Comparison of ENCODE assay signal across 18 cellular contexts in the genomic region with DNA sequence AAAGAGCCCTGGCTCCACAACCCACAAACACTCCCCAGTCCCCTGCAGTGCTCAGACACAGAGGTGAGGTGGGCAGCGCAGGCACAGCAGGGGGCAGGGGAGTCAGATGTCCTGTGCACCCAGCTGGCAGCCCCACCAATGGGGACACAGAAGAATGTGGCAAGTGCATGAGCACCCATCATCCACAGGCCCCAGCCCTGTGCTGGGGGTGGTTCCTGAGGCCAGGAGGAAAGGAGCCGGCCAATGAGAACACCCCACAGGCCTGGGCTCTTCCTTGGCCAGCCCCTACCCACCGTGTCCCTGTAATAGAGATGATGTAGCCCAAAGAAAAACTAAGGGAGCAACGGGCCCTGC. TPM values are rescaled to one million over a fixed set of nuclear protein-coding genes. Genes with fewer than 3 reads are reported as not detected.
DNase-seq lines count a peak whose midpoint lies in the region; ATAC-seq, FAIRE-seq and TF ChIP-seq lines count a peak whose summit lies in the region.
"Had no signal": no experiment of that assay in that cellular context is flagged by ENCODE, and none has a peak within 500 bp of the region (broad histone marks: within the 10 kb centered on the region; RNA-seq: fewer than 3 reads in every experiment).

No MANE protein-coding gene starts in this region.

- H3K36me3 Mint-ChIP-seq in WTC11 (peaks cover 23% of the 10 kb centered on the region), neural crest cell (ENCODE audit: low read depth) (peaks cover 4% of the 10 kb centered on the region)
- H3K36me3 Mint-ChIP-seq: natural killer cell had no signal

- H3K9me3 ChIP-seq in A549, result no peaks in the 10 kb centered on the region
- H3K9me3 ChIP-seq: colonic mucosa, gastroesophageal sphincter, psoas muscle had no signal

- FAIRE-seq in A549 (lab: Jason Lieb, UNC), result no peak
- FAIRE-seq: astrocyte had no signal

- H3K4me3 Mint-ChIP-seq in WTC11, result no peak overlapping the region
- peak overlapping the region; percentile 32 for H3K4me3 Mint-ChIP-seq in neural crest cell
- H3K4me3 Mint-ChIP-seq: natural killer cell; stimulated activated memory B cell treated with anti-CD40 and anti-IgM and Interleukin-4, amounts not matched to agents 10 μg/mL and 1 μg/mL and 100 μg/mL, for 72 hours had no signal

- peak overlapping the region; percentile 71; the same call in 1 of the 2 replicates for H3K27ac Mint-ChIP-seq in WTC11
- H3K27ac Mint-ChIP-seq in neural crest cell (ENCODE audit: unreplicated experiment), result no peak overlapping the region
- H3K27ac Mint-ChIP-seq: activated T-helper 2 cell treated with anti-CD3 and anti-CD28 coated beads, Interferon-gamma antibody, Interleukin-2, Interleukin-4, amounts not matched to agents 10 μg/mL and 5 μg/mL and 100 μg/mL, durations not matched to agents 14 hours and 24 hours and 36 hours had no signal

- ATAC-seq in A549, result peak; percentile 25 to 48; a peak in 4 of 6 replicates
- peak; percentile 59 for ATAC-seq in WTC11
- no peak for ATAC-seq in GM21423 (IDR thresholded peaks at IDR 0.05; ENCODE audit: unreplicated experiment)

- TF ChIP-seq EP300 in A549 (IDR thresholded peaks at IDR 0.05), result no peak

- TF ChIP-seq POLR2A in A549 (IDR thresholded peaks at IDR 0.05; ENCODE audit: low read length), result no peak

- CTCF ChIA-PET in A549 (lab: Yijun Ruan, JAX) (interaction anchor here (1.2 to 1.4 kb wide), 2 partner anchors 65 to 89 kb away, joined by 4 to 5 read pairs; no protein-coding TSS in a partner anchor), WTC11 (lab: Charles Lee) (interaction anchor here (1.0 kb wide), 1 partner anchor 102 kb away, joined by 5 read pairs; no protein-coding TSS in a partner anchor)

- no peak overlapping the region for H3K4me3 ChIP-seq in A549
- H3K4me3 ChIP-seq in foreskin fibroblast (ENCODE audit: low read depth in 1 of 2, low read length in 2 of 2), result no peak overlapping the region
- H3K4me3 ChIP-seq: colonic mucosa, gastroesophageal sphincter, psoas muscle had no signal

- no peak overlapping the region for H3K27ac ChIP-seq in A549
- H3K27ac ChIP-seq: colonic mucosa, psoas muscle had no signal

- no peak overlapping the region for H3K4me2 ChIP-seq in A549

- WGBS in A549 (ENCODE audit: missing lambda C conversion rate), result no CpG with 5 or more reads among the region's 4 CpGs

- TF ChIP-seq CTCF in A549 (IDR thresholded peaks at IDR 0.05) (no peak), WTC11 (IDR thresholded peaks at IDR 0.05) (no peak), neural crest cell (conservative IDR thresholded peaks at IDR 0.05) (no peak), foreskin fibroblast (IDR thresholded peaks at IDR 0.05; ENCODE audit: low read depth, low read length) (no peak)

- H3K4me1 ChIP-seq in A549, result peaks cover 25% of the 10 kb centered on the region
- H3K4me1 ChIP-seq: colonic mucosa had no signal

- DNase-seq in A549 (ENCODE audit: low read depth in 1 of 2, low spot score in 1 of 2), result no peak
- DNase-seq in Daoy (ENCODE audit: low read depth), result peak; percentile 4
- DNase-seq in WTC11 (ENCODE audit: low spot score), result no peak
- DNase-seq in neural crest cell (ENCODE audit: low read depth, low spot score), result no peak
- DNase-seq in foreskin fibroblast, result no peak
- DNase-seq in DMS 273 (lab: John Stamatoyannopoulos, UW; ENCODE audit: unreplicated experiment), result no peak
- no peak for DNase-seq in head of caudate nucleus
- DNase-seq: KBM-7, natural killer cell, NCI-H1092, NCI-H526 treated with DMSO at 0.1 percent for 48 hours, psoas muscle had no signal

- POLR2A ChIA-PET in A549 (lab: Yijun Ruan, JAX) (no interaction called here), WTC11 (lab: Charles Lee) (no interaction called here)

- intact Hi-C loops in head of caudate nucleus (cut with DNase I), result no loop called here

- H3K9me3 Mint-ChIP-seq in WTC11 (peaks cover 9% of the 10 kb centered on the region), neural crest cell (no peaks in the 10 kb centered on the region)
- H3K9me3 Mint-ChIP-seq: natural killer cell; stimulated activated memory B cell treated with anti-CD40 and anti-IgM and Interleukin-4, amounts not matched to agents 10 μg/mL and 1 μg/mL and 100 μg/mL, for 72 hours had no signal

- no peaks in the 10 kb centered on the region for H3K27me3 Mint-ChIP-seq in WTC11 (ENCODE audit: low read depth)
- H3K27me3 Mint-ChIP-seq in neural crest cell (ENCODE audit: low read depth), result no peaks in the 10 kb centered on the region
- H3K27me3 Mint-ChIP-seq: stimulated activated memory B cell treated with anti-CD40 and anti-IgM and Interleukin-4, amounts not matched to agents 10 μg/mL and 1 μg/mL and 100 μg/mL, for 72 hours had no signal

- no peak for TF ChIP-seq RAD21 in A549 (conservative IDR thresholded peaks at IDR 0.05 in 1 of 2, IDR thresholded peaks at IDR 0.05 in 1 of 2)

- H3K4me1 Mint-ChIP-seq in WTC11, result peaks cover 9% of the 10 kb centered on the region
- no peaks in the 10 kb centered on the region for H3K4me1 Mint-ChIP-seq in neural crest cell

TF ChIP-seq in A549, 52 proteins besides CTCF, POLR2A, EP300 and RAD21 (continues in another document):
- no peak for TF ChIP-seq MAZ (IDR thresholded peaks at IDR 0.05; ENCODE audit: borderline replicate concordance, low read depth, low read length)
- TF ChIP-seq, protein P1, sequence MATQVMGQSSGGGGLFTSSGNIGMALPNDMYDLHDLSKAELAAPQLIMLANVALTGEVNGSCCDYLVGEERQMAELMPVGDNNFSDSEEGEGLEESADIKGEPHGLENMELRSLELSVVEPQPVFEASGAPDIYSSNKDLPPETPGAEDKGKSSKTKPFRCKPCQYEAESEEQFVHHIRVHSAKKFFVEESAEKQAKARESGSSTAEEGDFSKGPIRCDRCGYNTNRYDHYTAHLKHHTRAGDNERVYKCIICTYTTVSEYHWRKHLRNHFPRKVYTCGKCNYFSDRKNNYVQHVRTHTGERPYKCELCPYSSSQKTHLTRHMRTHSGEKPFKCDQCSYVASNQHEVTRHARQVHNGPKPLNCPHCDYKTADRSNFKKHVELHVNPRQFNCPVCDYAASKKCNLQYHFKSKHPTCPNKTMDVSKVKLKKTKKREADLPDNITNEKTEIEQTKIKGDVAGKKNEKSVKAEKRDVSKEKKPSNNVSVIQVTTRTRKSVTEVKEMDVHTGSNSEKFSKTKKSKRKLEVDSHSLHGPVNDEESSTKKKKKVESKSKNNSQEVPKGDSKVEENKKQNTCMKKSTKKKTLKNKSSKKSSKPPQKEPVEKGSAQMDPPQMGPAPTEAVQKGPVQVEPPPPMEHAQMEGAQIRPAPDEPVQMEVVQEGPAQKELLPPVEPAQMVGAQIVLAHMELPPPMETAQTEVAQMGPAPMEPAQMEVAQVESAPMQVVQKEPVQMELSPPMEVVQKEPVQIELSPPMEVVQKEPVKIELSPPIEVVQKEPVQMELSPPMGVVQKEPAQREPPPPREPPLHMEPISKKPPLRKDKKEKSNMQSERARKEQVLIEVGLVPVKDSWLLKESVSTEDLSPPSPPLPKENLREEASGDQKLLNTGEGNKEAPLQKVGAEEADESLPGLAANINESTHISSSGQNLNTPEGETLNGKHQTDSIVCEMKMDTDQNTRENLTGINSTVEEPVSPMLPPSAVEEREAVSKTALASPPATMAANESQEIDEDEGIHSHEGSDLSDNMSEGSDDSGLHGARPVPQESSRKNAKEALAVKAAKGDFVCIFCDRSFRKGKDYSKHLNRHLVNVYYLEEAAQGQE (IDR thresholded peaks at IDR 0.05), result no peak
- no peak for TF ChIP-seq MYC (IDR thresholded peaks at IDR 0.05; ENCODE audit: borderline replicate concordance, low read length)

TF ChIP-seq in WTC11, 78 proteins besides CTCF, POLR2A, EP300 and RAD21 (continues in another document):
- TF ChIP-seq ATF1 (CRISPR knock-in tag; IDR thresholded peaks at IDR 0.05), result no peak
- TF ChIP-seq, protein P2, sequence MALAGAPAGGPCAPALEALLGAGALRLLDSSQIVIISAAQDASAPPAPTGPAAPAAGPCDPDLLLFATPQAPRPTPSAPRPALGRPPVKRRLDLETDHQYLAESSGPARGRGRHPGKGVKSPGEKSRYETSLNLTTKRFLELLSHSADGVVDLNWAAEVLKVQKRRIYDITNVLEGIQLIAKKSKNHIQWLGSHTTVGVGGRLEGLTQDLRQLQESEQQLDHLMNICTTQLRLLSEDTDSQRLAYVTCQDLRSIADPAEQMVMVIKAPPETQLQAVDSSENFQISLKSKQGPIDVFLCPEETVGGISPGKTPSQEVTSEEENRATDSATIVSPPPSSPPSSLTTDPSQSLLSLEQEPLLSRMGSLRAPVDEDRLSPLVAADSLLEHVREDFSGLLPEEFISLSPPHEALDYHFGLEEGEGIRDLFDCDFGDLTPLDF (CRISPR knock-in tag; IDR thresholded peaks at IDR 0.05), result no peak
- no peak for TF ChIP-seq ZNF121 (CRISPR knock-in tag; IDR thresholded peaks at IDR 0.05)

RNA-seq across cellular contexts. Expression of a gene that starts 9.3 kb away (rescaled TPM):
- 1.6 and 1.8 TPM in 2 replicates for polyA plus RNA-seq in A549 (2011; rRNA removed)
- polyA plus RNA-seq in A549 (2012; cell fraction: cytosol; rRNA removed), result 11.3 and 16.1 TPM in 2 replicates
- 14.3 and 27.3 TPM in 2 replicates for polyA plus RNA-seq in A549 (2012; cell fraction: nucleus; rRNA removed)
- polyA plus RNA-seq in A549 (2017; fragmentation: RNase III; extraction: RNeasy Plus Mini Kit Qiagen cat#74134 plus additional on column Dnase treatment), result 8.2 to 10.3 TPM (median 8.9 TPM) in 3 replicates
- 0.45 and 0.58 TPM in 2 replicates for polyA minus RNA-seq in A549 (2011; rRNA and poly(A)+ RNA removed)
- total RNA-seq in Daoy (2014; rRNA removed; shearing (Covaris generic)), result 16.1 and 17.0 TPM in 2 replicates
- total RNA-seq in WTC11 (2021), result 18.0 to 21.7 TPM (median 19.4 TPM) in 3 replicates
- total RNA-seq in neural crest cell, result 12.1 and 13.8 TPM in 2 replicates

RNA-seq across cellular contexts. Expression of a gene that starts 9.3 kb away (rescaled TPM):
- polyA plus RNA-seq in A549 (2011; rRNA removed), result 4.4 and 4.5 TPM in 2 replicates
- 4.7 and 6.4 TPM in 2 replicates for polyA plus RNA-seq in A549 (2012; cell fraction: cytosol; rRNA removed)
- 17.3 and 23.4 TPM in 2 replicates for polyA plus RNA-seq in A549 (2012; cell fraction: nucleus; rRNA removed)
- 5.1 to 5.3 TPM (median 5.1 TPM) in 3 replicates for polyA plus RNA-seq in A549 (2017; fragmentation: RNase III; extraction: RNeasy Plus Mini Kit Qiagen cat#74134 plus additional on column Dnase treatment)
- 7.9 and 9.6 TPM in 2 replicates for polyA minus RNA-seq in A549 (2011; rRNA and poly(A)+ RNA removed)
- total RNA-seq in Daoy (2014; rRNA removed; shearing (Covaris generic)), result 8.2 and 11.2 TPM in 2 replicates
- 19.2 to 21.5 TPM (median 20.6 TPM) in 3 replicates for total RNA-seq in WTC11 (2021)
- total RNA-seq in neural crest cell, result 26.7 and 28.1 TPM in 2 replicates
